ENCODE assay signal across 31 cellular contexts in the genomic region with DNA sequence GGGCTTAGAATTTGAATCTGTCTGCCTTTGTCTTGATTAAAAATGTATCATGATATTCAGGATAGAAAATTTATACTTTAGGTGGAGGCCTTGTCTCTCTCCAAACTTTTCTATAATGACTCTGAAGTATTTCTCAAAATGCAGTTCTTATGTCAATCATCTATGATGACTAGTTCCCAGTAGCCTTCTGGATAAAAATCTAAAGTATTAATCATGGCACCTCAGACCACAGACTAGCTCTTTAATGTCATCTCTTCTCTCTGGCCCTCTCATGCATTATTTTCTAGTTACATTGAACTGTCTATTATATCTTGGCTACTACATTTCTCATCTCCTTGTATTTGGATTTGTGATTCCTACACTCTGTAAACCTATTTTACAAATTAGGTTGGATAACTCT.
"Had no signal": no experiment of that assay in that cellular context is flagged by ENCODE, and none has a peak within 500 bp of the region (broad histone marks: within the 10 kb centered on the region; RNA-seq: fewer than 3 reads in every experiment).

No MANE protein-coding gene starts in this region.

- H3K4me1 ChIP-seq: gastroesophageal sphincter, parathyroid adenoma, psoas muscle, tibial artery, upper lobe of right lung had no signal

- ATAC-seq: activated CD8-positive, alpha-beta T cell treated with anti-CD3 and anti-CD28 coated beads for 36 hours; activated naive CD8-positive, alpha-beta T cell treated with anti-CD3 and anti-CD28 coated beads, Interleukin-2, amount 50 U/mL, for 24 hours; activated T-cell treated with anti-CD3 and anti-CD28 coated beads, Interleukin-2, amount 50 U/mL, for 4 hours; activated T-helper 17 cell treated with anti-CD3 and anti-CD28 coated beads, Interleukin-2, amount 50 U/mL, for 72 hours; gastroesophageal sphincter; natural killer cell; psoas muscle; upper lobe of right lung; WTC11 had no signal

- H3K4me3 Mint-ChIP-seq: activated CD8-positive, alpha-beta T cell treated with anti-CD3 and anti-CD28 coated beads for 36 hours; activated naive CD4-positive, alpha-beta T cell treated with anti-CD3 and anti-CD28 coated beads, Interleukin-2, amount 50 U/mL, for 24 hours; activated naive CD8-positive, alpha-beta T cell treated with anti-CD3 and anti-CD28 coated beads, Interleukin-2, amount 50 U/mL, for 24 hours; activated T-cell treated with anti-CD3 and anti-CD28 coated beads, Interleukin-2, amount 50 U/mL, for 4 hours; activated T-helper 17 cell treated with anti-CD3 and anti-CD28 coated beads, Interleukin-2, amount 50 U/mL, for 72 hours; immature natural killer cell; memory B cell; natural killer cell; neural progenitor cell; WTC11 had no signal

- H3K27ac ChIP-seq: gastroesophageal sphincter, neural progenitor cell, parathyroid adenoma, psoas muscle, sigmoid colon, suprapubic skin, tibial artery, upper lobe of right lung had no signal

- H3K9me3 Mint-ChIP-seq: activated CD8-positive, alpha-beta T cell treated with anti-CD3 and anti-CD28 coated beads for 36 hours; activated naive CD4-positive, alpha-beta T cell treated with anti-CD3 and anti-CD28 coated beads, Interleukin-2, amount 50 U/mL, for 24 hours; activated naive CD8-positive, alpha-beta T cell treated with anti-CD3 and anti-CD28 coated beads, Interleukin-2, amount 50 U/mL, for 24 hours; activated T-cell treated with anti-CD3 and anti-CD28 coated beads, Interleukin-2, amount 50 U/mL, for 4 hours; activated T-helper 17 cell treated with anti-CD3 and anti-CD28 coated beads, Interleukin-2, amount 50 U/mL, for 72 hours; memory B cell; natural killer cell; neural progenitor cell; WTC11 had no signal

- H3K4me1 Mint-ChIP-seq: activated T-helper 17 cell treated with anti-CD3 and anti-CD28 coated beads, Interleukin-2, amount 50 U/mL, for 72 hours; neural progenitor cell had no signal

- H3K36me3 Mint-ChIP-seq: activated naive CD4-positive, alpha-beta T cell treated with anti-CD3 and anti-CD28 coated beads, Interleukin-2, amount 50 U/mL, for 24 hours; immature natural killer cell; memory B cell; natural killer cell; neural progenitor cell; WTC11 had no signal

- H3K4me3 ChIP-seq: gastroesophageal sphincter, neural progenitor cell, psoas muscle, sigmoid colon, smooth muscle cell, suprapubic skin, tibial artery, upper lobe of right lung had no signal

- H3K27me3 Mint-ChIP-seq: activated naive CD4-positive, alpha-beta T cell treated with anti-CD3 and anti-CD28 coated beads, Interleukin-2, amount 50 U/mL, for 24 hours; activated naive CD8-positive, alpha-beta T cell treated with anti-CD3 and anti-CD28 coated beads, Interleukin-2, amount 50 U/mL, for 24 hours; activated T-helper 17 cell treated with anti-CD3 and anti-CD28 coated beads, Interleukin-2, amount 50 U/mL, for 72 hours had no signal

- H3K27ac Mint-ChIP-seq: activated CD8-positive, alpha-beta T cell treated with anti-CD3 and anti-CD28 coated beads for 36 hours; activated naive CD4-positive, alpha-beta T cell treated with anti-CD3 and anti-CD28 coated beads, Interleukin-2, amount 50 U/mL, for 24 hours; activated naive CD8-positive, alpha-beta T cell treated with anti-CD3 and anti-CD28 coated beads, Interleukin-2, amount 50 U/mL, for 24 hours; activated T-helper 17 cell treated with anti-CD3 and anti-CD28 coated beads, Interleukin-2, amount 50 U/mL, for 72 hours; immature natural killer cell; memory B cell; natural killer cell; neural progenitor cell; WTC11 had no signal

- H3K36me3 ChIP-seq: gastroesophageal sphincter, neural progenitor cell, sigmoid colon, suprapubic skin, tibial artery, upper lobe of right lung had no signal

- H3K9me3 ChIP-seq: gastroesophageal sphincter, psoas muscle, sigmoid colon, suprapubic skin, tibial artery, upper lobe of right lung had no signal

- DNase-seq: activated CD4-positive, alpha-beta T cell treated with anti-CD3 and anti-CD28 coated beads, Interleukin-2, amount 50 U/mL, for 1 hour; activated CD8-positive, alpha-beta T cell treated with anti-CD3 and anti-CD28 coated beads for 36 hours; activated naive CD8-positive, alpha-beta T cell treated with anti-CD3 and anti-CD28 coated beads, Interleukin-2, amount 50 U/mL, for 24 hours; activated T-cell treated with anti-CD3 and anti-CD28 coated beads, Interleukin-2, amount 50 U/mL, for 4 hours; effector CD8-positive, alpha-beta T cell; erythroblast; head of caudate nucleus; hypothalamus; immature natural killer cell; kidney; midbrain; natural killer cell; occipital lobe; psoas muscle; sigmoid colon; stimulated activated CD4-positive, alpha-beta T cell treated with anti-CD3 and anti-CD28 coated beads, Interleukin-1b, Interleukin-23, amount 100 ng/mL, for 48 hours; stimulated activated naive CD4-positive, alpha-beta T cell; T-helper 2 cell; tibial artery; upper lobe of right lung had no signal

- FAIRE-seq: colon, endometrium, kidney had no signal

- H3K27me3 ChIP-seq: gastroesophageal sphincter, neural progenitor cell, sigmoid colon, suprapubic skin, tibial artery, upper lobe of right lung had no signal
